ENCODE assay signal across 1 cellular context in the genomic region with DNA sequence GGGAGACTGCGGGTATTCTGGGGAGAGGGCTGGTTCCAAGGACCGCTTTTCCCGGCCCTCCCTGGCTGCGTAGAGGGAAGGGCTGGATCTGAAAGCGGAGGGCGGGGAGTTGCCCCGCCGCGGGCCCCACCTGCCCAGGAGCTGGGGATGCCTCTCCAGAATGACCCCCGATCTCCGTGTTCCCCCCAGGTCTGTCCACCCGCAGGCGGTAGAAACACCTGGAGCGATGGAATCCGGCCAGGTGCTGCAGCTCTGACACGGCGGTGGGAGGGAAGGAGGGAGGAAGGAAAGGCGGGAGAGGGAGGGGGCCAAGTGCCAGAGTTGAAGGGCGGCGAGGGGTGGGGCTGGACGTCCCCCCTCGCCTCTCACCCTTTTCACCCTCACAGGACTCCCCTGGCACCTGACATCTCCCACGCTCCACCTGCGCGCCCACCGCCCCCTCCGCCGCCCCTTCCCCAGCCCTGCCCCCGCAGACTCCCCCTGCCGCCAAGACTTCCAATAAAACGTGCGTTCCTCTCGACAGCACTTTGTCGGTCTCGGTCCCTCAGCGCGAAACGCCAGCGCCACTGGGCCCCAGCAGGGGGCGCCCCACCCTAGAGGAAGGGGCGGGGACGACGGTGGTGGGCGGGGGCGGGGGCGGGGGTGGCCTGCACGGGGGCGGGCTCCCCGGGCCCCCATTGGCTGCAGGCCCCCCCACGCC.
A peak's percentile ranks its signal among the peaks of the same experiment; 100 is the strongest.
TF ChIP-seq lines count a peak whose summit lies in the region.

No MANE protein-coding gene starts in this region.

TF ChIP-seq in H1, 55 proteins besides CTCF, POLR2A, EP300 and RAD21:
- no peak; the same call in 1 of the 2 replicates for TF ChIP-seq RBBP5 (IDR thresholded peaks at IDR 0.05; ENCODE audit: borderline replicate concordance, low read depth, low read length)
- TF ChIP-seq, protein P1, sequence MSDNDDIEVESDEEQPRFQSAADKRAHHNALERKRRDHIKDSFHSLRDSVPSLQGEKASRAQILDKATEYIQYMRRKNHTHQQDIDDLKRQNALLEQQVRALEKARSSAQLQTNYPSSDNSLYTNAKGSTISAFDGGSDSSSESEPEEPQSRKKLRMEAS (IDR thresholded peaks at IDR 0.05), result peak; percentile 46
- TF ChIP-seq TAF1 (IDR thresholded peaks at IDR 0.05; ENCODE audit: low read depth, low read length), result peak; percentile 11; the same call in 1 of the 2 replicates
- TF ChIP-seq CHD2 (IDR thresholded peaks at IDR 0.05; ENCODE audit: low read length), result no peak
- TF ChIP-seq HDAC2 (IDR thresholded peaks at IDR 0.05; ENCODE audit: borderline replicate concordance in 1 of 2, low read depth in 2 of 2, low read length in 2 of 2), result no peak
- no peak for TF ChIP-seq TAF7 (optimal IDR thresholded peaks at IDR 0.05; ENCODE audit: borderline replicate concordance, low read depth, low read length)
- TF ChIP-seq, protein P2, sequence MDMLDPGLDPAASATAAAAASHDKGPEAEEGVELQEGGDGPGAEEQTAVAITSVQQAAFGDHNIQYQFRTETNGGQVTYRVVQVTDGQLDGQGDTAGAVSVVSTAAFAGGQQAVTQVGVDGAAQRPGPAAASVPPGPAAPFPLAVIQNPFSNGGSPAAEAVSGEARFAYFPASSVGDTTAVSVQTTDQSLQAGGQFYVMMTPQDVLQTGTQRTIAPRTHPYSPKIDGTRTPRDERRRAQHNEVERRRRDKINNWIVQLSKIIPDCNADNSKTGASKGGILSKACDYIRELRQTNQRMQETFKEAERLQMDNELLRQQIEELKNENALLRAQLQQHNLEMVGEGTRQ (IDR thresholded peaks at IDR 0.05; ENCODE audit: low read length), result no peak
- TF ChIP-seq ZNF274 (IDR thresholded peaks at IDR 0.05; ENCODE audit: borderline replicate concordance, extremely low read depth, low read length), result no peak
- TF ChIP-seq POLR2AphosphoS5 (IDR thresholded peaks at IDR 0.05; ENCODE audit: low read depth, low read length), result no peak
- TF ChIP-seq TEAD4 (IDR thresholded peaks at IDR 0.05; ENCODE audit: low read depth, low read length), result no peak
- no peak for TF ChIP-seq FOSL1 (IDR thresholded peaks at IDR 0.05; ENCODE audit: insufficient read depth, low read depth, low read length)
- no peak for TF ChIP-seq GABPA (IDR thresholded peaks at IDR 0.05; ENCODE audit: borderline replicate concordance, insufficient read depth, low read length)
- no peak for TF ChIP-seq BACH1 (IDR thresholded peaks at IDR 0.05; ENCODE audit: low read length)
- TF ChIP-seq CREB1 (IDR thresholded peaks at IDR 0.05), result peak; percentile 5; the same call in 1 of the 2 replicates
- no peak for TF ChIP-seq RNF2 (IDR thresholded peaks at IDR 0.05; ENCODE audit: borderline replicate concordance, low read depth, low read length, missing control alignments, poor library complexity, severe bottlenecking)
- TF ChIP-seq CBX5 (IDR thresholded peaks at IDR 0.05; ENCODE audit: low read depth, low read length), result no peak
- TF ChIP-seq SUZ12 (IDR thresholded peaks at IDR 0.05; ENCODE audit: low read length), result no peak
- no peak for TF ChIP-seq YY1 (IDR thresholded peaks at IDR 0.05; ENCODE audit: low read depth, low read length)
- TF ChIP-seq SIN3A (conservative IDR thresholded peaks at IDR 0.05 in 1 of 2, IDR thresholded peaks at IDR 0.05 in 1 of 2; ENCODE audit: low read depth in 1 of 2, low read length in 2 of 2), result no peak
- TF ChIP-seq JUND (IDR thresholded peaks at IDR 0.05; ENCODE audit: low read length), result no peak
- TF ChIP-seq TCF12 (IDR thresholded peaks at IDR 0.05; ENCODE audit: low read depth, low read length), result peak; percentile 90
- no peak for TF ChIP-seq EGR1 (IDR thresholded peaks at IDR 0.05; ENCODE audit: borderline replicate concordance, low read depth, low read length)
- no peak for TF ChIP-seq RXRA (IDR thresholded peaks at IDR 0.05; ENCODE audit: insufficient read depth, low read depth, low read length)
- TF ChIP-seq EZH2 (IDR thresholded peaks at IDR 0.05; ENCODE audit: low read depth, low read length, severe bottlenecking), result no peak
- TF ChIP-seq GTF2F1 (IDR thresholded peaks at IDR 0.05; ENCODE audit: borderline replicate concordance, low read depth, low read length), result no peak
- no peak for TF ChIP-seq POU5F1 (IDR thresholded peaks at IDR 0.05; ENCODE audit: low read depth, low read length)
- no peak for TF ChIP-seq CHD1 (IDR thresholded peaks at IDR 0.05; ENCODE audit: low read depth, low read length)
- TF ChIP-seq JUN (IDR thresholded peaks at IDR 0.05; ENCODE audit: low read depth, low read length), result no peak
- no peak for TF ChIP-seq HDAC6 (IDR thresholded peaks at IDR 0.05; ENCODE audit: low read depth, low read length)
- TF ChIP-seq, protein P3, sequence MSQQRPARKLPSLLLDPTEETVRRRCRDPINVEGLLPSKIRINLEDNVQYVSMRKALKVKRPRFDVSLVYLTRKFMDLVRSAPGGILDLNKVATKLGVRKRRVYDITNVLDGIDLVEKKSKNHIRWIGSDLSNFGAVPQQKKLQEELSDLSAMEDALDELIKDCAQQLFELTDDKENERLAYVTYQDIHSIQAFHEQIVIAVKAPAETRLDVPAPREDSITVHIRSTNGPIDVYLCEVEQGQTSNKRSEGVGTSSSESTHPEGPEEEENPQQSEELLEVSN (IDR thresholded peaks at IDR 0.05), result peak; percentile 39; the same call in 1 of the 2 replicates
- TF ChIP-seq CTBP2 (IDR thresholded peaks at IDR 0.05; ENCODE audit: borderline replicate concordance, insufficient read depth, insufficient read length, low read length), result no peak
- no peak for TF ChIP-seq NRF1 (IDR thresholded peaks at IDR 0.05; ENCODE audit: low read depth, low read length)
- TF ChIP-seq NANOG (IDR thresholded peaks at IDR 0.05; ENCODE audit: insufficient read depth, low read depth, low read length, poor library complexity, severe bottlenecking), result no peak
- TF ChIP-seq BRCA1 (IDR thresholded peaks at IDR 0.05; ENCODE audit: low read depth, low read length), result no peak
- TF ChIP-seq KDM1A (IDR thresholded peaks at IDR 0.05; ENCODE audit: borderline replicate concordance, low read length), result no peak
- no peak for TF ChIP-seq TBP (IDR thresholded peaks at IDR 0.05; ENCODE audit: low read depth, low read length)
- TF ChIP-seq ASH2L (IDR thresholded peaks at IDR 0.05; ENCODE audit: low read length), result peak; percentile 38
- TF ChIP-seq SP2 (IDR thresholded peaks at IDR 0.05; ENCODE audit: low read length), result no peak
- no peak for TF ChIP-seq BCL11A (IDR thresholded peaks at IDR 0.05; ENCODE audit: low read depth in 2 of 2, low read length in 2 of 2)
- TF ChIP-seq, protein P4, sequence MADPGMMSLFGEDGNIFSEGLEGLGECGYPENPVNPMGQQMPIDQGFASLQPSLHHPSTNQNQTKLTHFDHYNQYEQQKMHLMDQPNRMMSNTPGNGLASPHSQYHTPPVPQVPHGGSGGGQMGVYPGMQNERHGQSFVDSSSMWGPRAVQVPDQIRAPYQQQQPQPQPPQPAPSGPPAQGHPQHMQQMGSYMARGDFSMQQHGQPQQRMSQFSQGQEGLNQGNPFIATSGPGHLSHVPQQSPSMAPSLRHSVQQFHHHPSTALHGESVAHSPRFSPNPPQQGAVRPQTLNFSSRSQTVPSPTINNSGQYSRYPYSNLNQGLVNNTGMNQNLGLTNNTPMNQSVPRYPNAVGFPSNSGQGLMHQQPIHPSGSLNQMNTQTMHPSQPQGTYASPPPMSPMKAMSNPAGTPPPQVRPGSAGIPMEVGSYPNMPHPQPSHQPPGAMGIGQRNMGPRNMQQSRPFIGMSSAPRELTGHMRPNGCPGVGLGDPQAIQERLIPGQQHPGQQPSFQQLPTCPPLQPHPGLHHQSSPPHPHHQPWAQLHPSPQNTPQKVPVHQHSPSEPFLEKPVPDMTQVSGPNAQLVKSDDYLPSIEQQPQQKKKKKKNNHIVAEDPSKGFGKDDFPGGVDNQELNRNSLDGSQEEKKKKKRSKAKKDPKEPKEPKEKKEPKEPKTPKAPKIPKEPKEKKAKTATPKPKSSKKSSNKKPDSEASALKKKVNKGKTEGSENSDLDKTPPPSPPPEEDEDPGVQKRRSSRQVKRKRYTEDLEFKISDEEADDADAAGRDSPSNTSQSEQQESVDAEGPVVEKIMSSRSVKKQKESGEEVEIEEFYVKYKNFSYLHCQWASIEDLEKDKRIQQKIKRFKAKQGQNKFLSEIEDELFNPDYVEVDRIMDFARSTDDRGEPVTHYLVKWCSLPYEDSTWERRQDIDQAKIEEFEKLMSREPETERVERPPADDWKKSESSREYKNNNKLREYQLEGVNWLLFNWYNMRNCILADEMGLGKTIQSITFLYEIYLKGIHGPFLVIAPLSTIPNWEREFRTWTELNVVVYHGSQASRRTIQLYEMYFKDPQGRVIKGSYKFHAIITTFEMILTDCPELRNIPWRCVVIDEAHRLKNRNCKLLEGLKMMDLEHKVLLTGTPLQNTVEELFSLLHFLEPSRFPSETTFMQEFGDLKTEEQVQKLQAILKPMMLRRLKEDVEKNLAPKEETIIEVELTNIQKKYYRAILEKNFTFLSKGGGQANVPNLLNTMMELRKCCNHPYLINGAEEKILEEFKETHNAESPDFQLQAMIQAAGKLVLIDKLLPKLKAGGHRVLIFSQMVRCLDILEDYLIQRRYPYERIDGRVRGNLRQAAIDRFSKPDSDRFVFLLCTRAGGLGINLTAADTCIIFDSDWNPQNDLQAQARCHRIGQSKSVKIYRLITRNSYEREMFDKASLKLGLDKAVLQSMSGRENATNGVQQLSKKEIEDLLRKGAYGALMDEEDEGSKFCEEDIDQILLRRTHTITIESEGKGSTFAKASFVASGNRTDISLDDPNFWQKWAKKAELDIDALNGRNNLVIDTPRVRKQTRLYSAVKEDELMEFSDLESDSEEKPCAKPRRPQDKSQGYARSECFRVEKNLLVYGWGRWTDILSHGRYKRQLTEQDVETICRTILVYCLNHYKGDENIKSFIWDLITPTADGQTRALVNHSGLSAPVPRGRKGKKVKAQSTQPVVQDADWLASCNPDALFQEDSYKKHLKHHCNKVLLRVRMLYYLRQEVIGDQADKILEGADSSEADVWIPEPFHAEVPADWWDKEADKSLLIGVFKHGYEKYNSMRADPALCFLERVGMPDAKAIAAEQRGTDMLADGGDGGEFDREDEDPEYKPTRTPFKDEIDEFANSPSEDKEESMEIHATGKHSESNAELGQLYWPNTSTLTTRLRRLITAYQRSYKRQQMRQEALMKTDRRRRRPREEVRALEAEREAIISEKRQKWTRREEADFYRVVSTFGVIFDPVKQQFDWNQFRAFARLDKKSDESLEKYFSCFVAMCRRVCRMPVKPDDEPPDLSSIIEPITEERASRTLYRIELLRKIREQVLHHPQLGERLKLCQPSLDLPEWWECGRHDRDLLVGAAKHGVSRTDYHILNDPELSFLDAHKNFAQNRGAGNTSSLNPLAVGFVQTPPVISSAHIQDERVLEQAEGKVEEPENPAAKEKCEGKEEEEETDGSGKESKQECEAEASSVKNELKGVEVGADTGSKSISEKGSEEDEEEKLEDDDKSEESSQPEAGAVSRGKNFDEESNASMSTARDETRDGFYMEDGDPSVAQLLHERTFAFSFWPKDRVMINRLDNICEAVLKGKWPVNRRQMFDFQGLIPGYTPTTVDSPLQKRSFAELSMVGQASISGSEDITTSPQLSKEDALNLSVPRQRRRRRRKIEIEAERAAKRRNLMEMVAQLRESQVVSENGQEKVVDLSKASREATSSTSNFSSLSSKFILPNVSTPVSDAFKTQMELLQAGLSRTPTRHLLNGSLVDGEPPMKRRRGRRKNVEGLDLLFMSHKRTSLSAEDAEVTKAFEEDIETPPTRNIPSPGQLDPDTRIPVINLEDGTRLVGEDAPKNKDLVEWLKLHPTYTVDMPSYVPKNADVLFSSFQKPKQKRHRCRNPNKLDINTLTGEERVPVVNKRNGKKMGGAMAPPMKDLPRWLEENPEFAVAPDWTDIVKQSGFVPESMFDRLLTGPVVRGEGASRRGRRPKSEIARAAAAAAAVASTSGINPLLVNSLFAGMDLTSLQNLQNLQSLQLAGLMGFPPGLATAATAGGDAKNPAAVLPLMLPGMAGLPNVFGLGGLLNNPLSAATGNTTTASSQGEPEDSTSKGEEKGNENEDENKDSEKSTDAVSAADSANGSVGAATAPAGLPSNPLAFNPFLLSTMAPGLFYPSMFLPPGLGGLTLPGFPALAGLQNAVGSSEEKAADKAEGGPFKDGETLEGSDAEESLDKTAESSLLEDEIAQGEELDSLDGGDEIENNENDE (IDR thresholded peaks at IDR 0.05; ENCODE audit: insufficient replicate concordance, low read length), result no peak
- TF ChIP-seq PHF8 (conservative IDR thresholded peaks at IDR 0.05; ENCODE audit: low read depth, low read length), result no peak
- TF ChIP-seq SP1 (IDR thresholded peaks at IDR 0.05; ENCODE audit: low read depth, low read length), result no peak
- TF ChIP-seq SIRT6 (IDR thresholded peaks at IDR 0.05; ENCODE audit: low read length), result no peak
- TF ChIP-seq MAFK (IDR thresholded peaks at IDR 0.05; ENCODE audit: low read depth, low read length), result no peak
- TF ChIP-seq RFX5 (IDR thresholded peaks at IDR 0.05; ENCODE audit: borderline replicate concordance, low read depth, low read length), result no peak
- TF ChIP-seq, protein P5, sequence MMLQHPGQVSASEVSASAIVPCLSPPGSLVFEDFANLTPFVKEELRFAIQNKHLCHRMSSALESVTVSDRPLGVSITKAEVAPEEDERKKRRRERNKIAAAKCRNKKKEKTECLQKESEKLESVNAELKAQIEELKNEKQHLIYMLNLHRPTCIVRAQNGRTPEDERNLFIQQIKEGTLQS (IDR thresholded peaks at IDR 0.05; ENCODE audit: insufficient read depth, low read depth, low read length), result no peak
- no peak for TF ChIP-seq CEBPB (IDR thresholded peaks at IDR 0.05; ENCODE audit: low read depth, low read length)
- no peak for TF ChIP-seq CBX8 (IDR thresholded peaks at IDR 0.05; ENCODE audit: borderline replicate concordance, low read depth, low read length)
- TF ChIP-seq, protein P6, sequence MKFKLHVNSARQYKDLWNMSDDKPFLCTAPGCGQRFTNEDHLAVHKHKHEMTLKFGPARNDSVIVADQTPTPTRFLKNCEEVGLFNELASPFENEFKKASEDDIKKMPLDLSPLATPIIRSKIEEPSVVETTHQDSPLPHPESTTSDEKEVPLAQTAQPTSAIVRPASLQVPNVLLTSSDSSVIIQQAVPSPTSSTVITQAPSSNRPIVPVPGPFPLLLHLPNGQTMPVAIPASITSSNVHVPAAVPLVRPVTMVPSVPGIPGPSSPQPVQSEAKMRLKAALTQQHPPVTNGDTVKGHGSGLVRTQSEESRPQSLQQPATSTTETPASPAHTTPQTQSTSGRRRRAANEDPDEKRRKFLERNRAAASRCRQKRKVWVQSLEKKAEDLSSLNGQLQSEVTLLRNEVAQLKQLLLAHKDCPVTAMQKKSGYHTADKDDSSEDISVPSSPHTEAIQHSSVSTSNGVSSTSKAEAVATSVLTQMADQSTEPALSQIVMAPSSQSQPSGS (IDR thresholded peaks at IDR 0.05; ENCODE audit: low read length), result no peak
- TF ChIP-seq SP4 (IDR thresholded peaks at IDR 0.05; ENCODE audit: low read length), result no peak
- TF ChIP-seq KDM5A (IDR thresholded peaks at IDR 0.05; ENCODE audit: low read length), result no peak
- TF ChIP-seq SIX5 (IDR thresholded peaks at IDR 0.05; ENCODE audit: low read depth, low read length), result no peak
- no peak for TF ChIP-seq SAP30 (IDR thresholded peaks at IDR 0.05; ENCODE audit: insufficient read depth, insufficient replicate concordance, low read length)
- TF ChIP-seq KDM4A (IDR thresholded peaks at IDR 0.05; ENCODE audit: low read depth, low read length, severe bottlenecking), result peak; percentile 21
- no peak for TF ChIP-seq SRF (IDR thresholded peaks at IDR 0.05; ENCODE audit: low read depth, low read length)
